13 cellular contexts compared by ENCODE assay signal in the genomic region with DNA sequence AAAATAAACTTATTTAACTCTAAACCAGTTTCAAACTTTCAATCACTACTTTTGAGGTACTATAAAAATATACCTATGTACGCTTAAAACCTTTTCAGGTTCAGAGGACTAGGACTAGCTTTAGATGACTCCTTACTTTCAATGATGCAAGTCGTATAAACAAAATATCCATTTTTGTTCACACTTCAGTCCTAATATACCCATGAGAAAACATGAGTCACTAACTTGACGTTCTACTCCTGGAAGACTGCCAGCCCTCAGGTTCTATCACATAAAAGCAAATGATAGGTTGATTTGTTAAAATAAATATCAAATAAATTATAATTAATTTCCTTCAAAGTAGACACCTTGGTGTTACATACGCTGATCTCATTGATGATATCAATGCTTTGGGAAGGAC. TPM values are rescaled to one million over a fixed set of nuclear protein-coding genes. Genes with fewer than 3 reads are reported as not detected.
DNase-seq lines count a peak whose midpoint lies in the region; ATAC-seq, FAIRE-seq and TF ChIP-seq lines count a peak whose summit lies in the region.
"Had no signal": no experiment of that assay in that cellular context is flagged by ENCODE, and none has a peak within 500 bp of the region (broad histone marks: within the 10 kb centered on the region; RNA-seq: fewer than 3 reads in every experiment).

No MANE protein-coding gene starts in this region.

- H3K27me3 Mint-ChIP-seq in Calu3 (ENCODE audit: unreplicated experiment): no peaks in the 10 kb centered on the region

- H3K27me3 ChIP-seq in IMR-90 (ENCODE audit: control insufficient read depth, insufficient read depth, low read length) (no peaks in the 10 kb centered on the region), lower lobe of right lung (ENCODE audit: low read depth) (no peaks in the 10 kb centered on the region), upper lobe of right lung (peaks cover 7% of the 10 kb centered on the region), sigmoid colon (no peaks in the 10 kb centered on the region)
- H3K27me3 ChIP-seq: BLaER1 treated with 17β-estradiol and CSF1 and Interleukin-3, amounts not matched to agents 10 nM and 100 nM; body of pancreas had no signal

- in situ Hi-C loops in IMR-90 (cut with MboI; ENCODE audit: low sequenced_read_pairs): no loop called here
- in situ Hi-C loops in astrocyte of the spinal cord (cut with HindIII; ENCODE audit: low sequenced_read_pairs): no loop called here

- no peak overlapping the region for H4K91ac ChIP-seq in IMR-90 (ENCODE audit: insufficient read depth, low read depth, low read length)

- no peak overlapping the region for H4K8ac ChIP-seq in IMR-90 (ENCODE audit: low read depth in 2 of 2, low read length in 2 of 2)

- no peak overlapping the region for H3K4me2 ChIP-seq in IMR-90 (ENCODE audit: low read depth, low read length)
- H3K4me2 ChIP-seq: BLaER1 treated with 17β-estradiol and CSF1 and Interleukin-3, amounts not matched to agents 10 nM and 100 nM had no signal

- no peaks in the 10 kb centered on the region for H4K20me1 ChIP-seq in IMR-90 (ENCODE audit: insufficient read depth, low read length)
- H4K20me1 ChIP-seq: BLaER1 treated with 17β-estradiol and CSF1 and Interleukin-3, amounts not matched to agents 10 nM and 100 nM had no signal

- peaks cover 27% of the 10 kb centered on the region for H3K4me1 Mint-ChIP-seq in Calu3 (ENCODE audit: low read depth, unreplicated experiment)

- no peak overlapping the region for H4K5ac ChIP-seq in IMR-90 (ENCODE audit: low read depth, low read length)

- no CpG with 5 or more reads among the region's 4 CpGs for WGBS in IMR-90 (ENCODE audit: extremely low coverage in 2 of 2, insufficient read length in 1 of 2), 2 experiments
- WGBS in sigmoid colon, 2 donors: 50 to 52% methylated on average over 4 of the region's 4 CpGs

- H3K4ac ChIP-seq in IMR-90 (ENCODE audit: low read depth, low read length): no peak overlapping the region

- FAIRE-seq in islet of Langerhans (lab: Jason Lieb, UNC): peak; percentile 13

- H3K9me3 ChIP-seq in IMR-90 (ENCODE audit: control insufficient read depth, insufficient read depth, low read length) (no peaks in the 10 kb centered on the region), lower lobe of right lung (no peaks in the 10 kb centered on the region), upper lobe of right lung (no peaks in the 10 kb centered on the region), sigmoid colon (no peaks in the 10 kb centered on the region)
- H3K9me3 ChIP-seq: BLaER1 treated with 17β-estradiol and CSF1 and Interleukin-3, amounts not matched to agents 10 nM and 100 nM; body of pancreas had no signal

- H3K27ac Mint-ChIP-seq in Calu3 (ENCODE audit: unreplicated experiment): no peak overlapping the region

- H3K18ac ChIP-seq in IMR-90 (ENCODE audit: low read depth, low read length): no peak overlapping the region

- intact Hi-C loops in Calu3 (cut with micrococcal nuclease; ENCODE audit: unreplicated experiment): no loop called here
- intact Hi-C loops in IMR-90 (cut with micrococcal nuclease): no loop called here
- intact Hi-C loops in lower lobe of right lung (cut with DNase I): no loop called here
- intact Hi-C loops in upper lobe of right lung (cut with DNase I): no loop called here
- intact Hi-C loops in sigmoid colon (cut with DNase I): no loop called here

- H3K9ac ChIP-seq in IMR-90 (ENCODE audit: low read depth, low read length): no peak overlapping the region
- H3K9ac ChIP-seq: BLaER1 treated with 17β-estradiol and CSF1 and Interleukin-3, amounts not matched to agents 10 nM and 100 nM had no signal

- no peak overlapping the region for H2BK5ac ChIP-seq in IMR-90 (ENCODE audit: low read depth, low read length, poor library complexity, severe bottlenecking)

- ATAC-seq in IMR-90 (ENCODE audit: low read depth) (peak; percentile 35; the same call in 1 of the 2 replicates), lower lobe of right lung (no peak), upper lobe of right lung (no peak)
- ATAC-seq: body of pancreas had no signal

- TF ChIP-seq POLR2A in IMR-90 (IDR thresholded peaks at IDR 0.05; ENCODE audit: low read depth, low read length) (no peak), sigmoid colon (IDR thresholded peaks at IDR 0.05) (no peak)

- H2BK15ac ChIP-seq in IMR-90 (ENCODE audit: low read depth, low read length): no peak overlapping the region

- H3K36me3 Mint-ChIP-seq in Calu3 (ENCODE audit: insufficient read depth, unreplicated experiment): no peaks in the 10 kb centered on the region

- no peak overlapping the region for H3K14ac ChIP-seq in IMR-90 (replicated peaks; ENCODE audit: low read depth, low read length)

- no peaks in the 10 kb centered on the region for H3K36me3 ChIP-seq in IMR-90 (ENCODE audit: control insufficient read depth, insufficient read depth, low read length)
- H3K36me3 ChIP-seq in lower lobe of right lung: no peaks in the 10 kb centered on the region
- no peaks in the 10 kb centered on the region for H3K36me3 ChIP-seq in upper lobe of right lung
- no peaks in the 10 kb centered on the region for H3K36me3 ChIP-seq in sigmoid colon
- H3K36me3 ChIP-seq: BLaER1 treated with 17β-estradiol and CSF1 and Interleukin-3, amounts not matched to agents 10 nM and 100 nM had no signal

- H2AK9ac ChIP-seq in IMR-90 (replicated peaks; ENCODE audit: low read depth, low read length, poor library complexity): no peak overlapping the region

- dilution Hi-C loops in IMR-90 (cut with HindIII; ENCODE audit: low sequenced_read_pairs, unreplicated experiment): no loop called here

- H3K4me3 ChIP-seq in IMR-90 (ENCODE audit: insufficient read depth, low read depth, low read length): no peak overlapping the region
- H3K4me3 ChIP-seq in astrocyte of the spinal cord (ENCODE audit: low read depth, low read length): no peak overlapping the region
- H3K4me3 ChIP-seq in lower lobe of right lung: no peak overlapping the region
- no peak overlapping the region for H3K4me3 ChIP-seq in upper lobe of right lung
- H3K4me3 ChIP-seq in sigmoid colon: no peak overlapping the region
- H3K4me3 ChIP-seq: BLaER1 treated with 17β-estradiol and CSF1 and Interleukin-3, amounts not matched to agents 10 nM and 100 nM; body of pancreas had no signal

- BruUV-seq in Calu3 (replicated peaks; lab: Mats Ljungman, UMichigan) (no TSS peak), IMR-90 (replicated peaks; lab: Mats Ljungman, UMichigan) (no TSS peak)

- no peak overlapping the region for H3K23ac ChIP-seq in IMR-90 (ENCODE audit: low read depth, low read length)

- no peak overlapping the region for H3K4me3 Mint-ChIP-seq in Calu3 (ENCODE audit: low read depth, unreplicated experiment)

- H3K9me1 ChIP-seq in IMR-90 (ENCODE audit: insufficient read depth, low read length): no peaks in the 10 kb centered on the region

- no peak overlapping the region for H2AK5ac ChIP-seq in IMR-90 (ENCODE audit: low read depth, low read length)

- no peak for TF ChIP-seq RAD21 in IMR-90 (IDR thresholded peaks at IDR 0.05; ENCODE audit: low read length)

- no peak overlapping the region for H2BK120ac ChIP-seq in IMR-90 (ENCODE audit: low read depth, low read length)

- POLR2A ChIA-PET in IMR-90 (lab: Charles Lee; ENCODE audit: unreplicated experiment): no interaction called here

- DNase-seq in Calu3: peak; percentile 67
- DNase-seq in IMR-90: peak; percentile 88
- DNase-seq in astrocyte of the spinal cord (ENCODE audit: low read depth, low spot score): peak; percentile 75
- no peak for DNase-seq in lower lobe of right lung
- no peak for DNase-seq in upper lobe of right lung
- DNase-seq in SHP77 treated with DMSO at 0.1 percent for 48 hours (lab: John Stamatoyannopoulos, UW): no peak
- DNase-seq in sigmoid colon: no peak
- DNase-seq: activated CD4-positive, alpha-beta T cell treated with anti-CD3 and anti-CD28 coated beads for 48 hours; NCI-H1436; NCI-H82 had no signal

- TF ChIP-seq CTCF in Calu3 (IDR thresholded peaks at IDR 0.05; ENCODE audit: unreplicated experiment) (no peak), IMR-90 (conservative IDR thresholded peaks at IDR 0.05; ENCODE audit: low read depth, low read length) (no peak), astrocyte of the spinal cord (IDR thresholded peaks at IDR 0.05; ENCODE audit: low read depth, low read length) (no peak), lower lobe of right lung (IDR thresholded peaks at IDR 0.05) (no peak), upper lobe of right lung (IDR thresholded peaks at IDR 0.05) (no peak), sigmoid colon (IDR thresholded peaks at IDR 0.05) (no peak)

- H2AFZ ChIP-seq in IMR-90 (replicated peaks; ENCODE audit: low read length, poor library complexity): no peak overlapping the region

- CTCF ChIA-PET in Calu3 (lab: Charles Lee): no interaction called here
- CTCF ChIA-PET in IMR-90 (lab: Yijun Ruan, JAX): interaction anchor here (0.9 kb wide), 1 partner anchor 10 kb away, joined by 3 read pairs; no protein-coding TSS in a partner anchor

- H3K56ac ChIP-seq in IMR-90 (ENCODE audit: extremely low read depth, insufficient read depth, low read length): no peak overlapping the region

- TF ChIP-seq EP300 in sigmoid colon (IDR thresholded peaks at IDR 0.05): no peak

- H3K27ac ChIP-seq in IMR-90 (ENCODE audit: insufficient read depth, low read length) (no peak overlapping the region), lower lobe of right lung (no peak overlapping the region), upper lobe of right lung (no peak overlapping the region), sigmoid colon (no peak overlapping the region)
- H3K27ac ChIP-seq: BLaER1 treated with 17β-estradiol and CSF1 and Interleukin-3, amounts not matched to agents 10 nM and 100 nM; body of pancreas had no signal

- H3K79me1 ChIP-seq in IMR-90 (ENCODE audit: low read depth in 1 of 2, low read length in 2 of 2): no peaks in the 10 kb centered on the region

- H2BK20ac ChIP-seq in IMR-90 (ENCODE audit: low read depth, low read length): no peak overlapping the region

- H3K4me1 ChIP-seq in IMR-90 (ENCODE audit: control insufficient read depth, insufficient read depth, low read length) (peaks cover 2% of the 10 kb centered on the region; the same call in 1 of the 2 replicates), lower lobe of right lung (peaks cover 3% of the 10 kb centered on the region), upper lobe of right lung (no peaks in the 10 kb centered on the region), sigmoid colon (no peaks in the 10 kb centered on the region)
- H3K4me1 ChIP-seq: body of pancreas had no signal

- no peaks in the 10 kb centered on the region for H3K9me3 Mint-ChIP-seq in Calu3 (ENCODE audit: low read depth, unreplicated experiment)

TF ChIP-seq in IMR-90, 13 proteins besides CTCF, POLR2A, EP300 and RAD21 (continues in another document):
- TF ChIP-seq CHD1 (IDR thresholded peaks at IDR 0.05; ENCODE audit: low read depth, low read length): no peak
- TF ChIP-seq FOS (IDR thresholded peaks at IDR 0.05; ENCODE audit: low read depth, low read length): peak; percentile 34; the same call in 1 of the 2 replicates

RNA-seq across cellular contexts. Expression of a gene that starts 10.6 kb away (rescaled TPM):
- total RNA-seq in Calu3 (2022): 5.9 and 7.1 TPM in 2 replicates
- 54.7 and 74.4 TPM in 2 replicates for total RNA-seq in IMR-90 (2012; rRNA removed)
- polyA plus RNA-seq in IMR-90 (2012; rRNA removed): 54.9 and 64.3 TPM in 2 replicates
- polyA plus RNA-seq in IMR-90 (2012; cell fraction: cytosol; rRNA removed): 23.4 and 32.0 TPM in 2 replicates
- 20.0 and 59.7 TPM in 2 replicates for polyA plus RNA-seq in IMR-90 (2012; cell fraction: nucleus; rRNA removed; ENCODE audit: low replicate concordance)
- total RNA-seq in lower lobe of right lung: 61.9 TPM
- 79.0 TPM for total RNA-seq in upper lobe of right lung
- total RNA-seq in sigmoid colon: 10 to 100 TPM; 29.6 to 41.7 (median 34.4) TPM
- 10 to 100 TPM in 1 of 3 donors, 1 to 10 TPM in 2; 1.8 to 17.7 (median 6.0) TPM for polyA plus RNA-seq in sigmoid colon

Comparison
In these comparisons a context has a peak if more than half of its experiments do, and no peak if none do; other contexts are left out.
1. DNase-seq: peak in Calu3 (single experiment), IMR-90 (single experiment) and astrocyte of the spinal cord (single experiment); none in lower lobe of right lung (single experiment), upper lobe of right lung (single experiment), SHP77 treated with DMSO at 0.1 percent for 48 hours (single experiment) and sigmoid colon (single experiment).